8 cellular contexts compared by ENCODE assay signal in genomic region chrX:154761977-154762528, GRCh38. TPM values are rescaled to one million over a fixed set of nuclear protein-coding genes. Genes with fewer than 3 reads are reported as not detected.
DNase-seq lines count a peak whose midpoint lies in the region; ATAC-seq and TF ChIP-seq lines count a peak whose summit lies in the region.

No MANE protein-coding gene starts in this region.

- DNase-seq in COLO668 (lab: John Stamatoyannopoulos, UW; ENCODE audit: unreplicated experiment) (peak; percentile 35), MM.1S (no peak), ascending aorta (ENCODE audit: low spot score in 2 of 2) (no peak), right lobe of liver (peak in 2 of 3 donors; percentile 45 to 65), SW 1271 (lab: John Stamatoyannopoulos, UW) (no peak)

- H3K9ac ChIP-seq in MM.1S (ENCODE audit: low read length): peak overlapping the region; percentile 63; the same call in 1 of the 2 replicates

- H3K36me3 ChIP-seq in MM.1S (replicated peaks; ENCODE audit: insufficient read depth, low read length) (no peaks in the 10 kb centered on the region; the same call in 1 of the 2 replicates), ascending aorta (peaks cover 4 to 12% of the 10 kb centered on the region in 2 donors), right lobe of liver (peaks cover 0 to 13% (median 2%) of the 10 kb centered on the region in 4 donors), urinary bladder (ENCODE audit: insufficient read depth) (peaks cover 2% of the 10 kb centered on the region)

- TF ChIP-seq POLR2A in right lobe of liver (IDR thresholded peaks at IDR 0.05): no peak

- peaks cover 42% of the 10 kb centered on the region for H3K79me2 ChIP-seq in MM.1S (ENCODE audit: low read length)

- no peaks in the 10 kb centered on the region for H4K20me1 ChIP-seq in MM.1S (ENCODE audit: insufficient read depth, low read length)

- H2AFZ ChIP-seq in MM.1S (ENCODE audit: low read length): peak overlapping the region; percentile 64

- H3K9me2 ChIP-seq in MM.1S (replicated peaks; ENCODE audit: insufficient read depth, low read length): no peaks in the 10 kb centered on the region

- intact Hi-C loops in ascending aorta (cut with DNase I) (no loop called here), right lobe of liver (cut with DNase I) (no loop called here)

- H3K27ac ChIP-seq in MM.1S (ENCODE audit: low read length) (peak overlapping the region; percentile 71; the same call in 1 of the 2 replicates), ascending aorta (peak overlapping the region in 1 of 2 donors; percentile 35), right lobe of liver (peak overlapping the region in 1 of 3 donors; percentile 60), urinary bladder (ENCODE audit: low read depth) (peak overlapping the region; percentile 14)

- peaks cover 5% of the 10 kb centered on the region; the same call in 1 of the 2 replicates for H3F3A ChIP-seq in MM.1S (ENCODE audit: insufficient read depth, low read length)

- H3K27me3 ChIP-seq in MM.1S (replicated peaks; ENCODE audit: insufficient read depth, low read length): no peaks in the 10 kb centered on the region
- H3K27me3 ChIP-seq in ascending aorta: no peaks in the 10 kb centered on the region
- H3K27me3 ChIP-seq in right lobe of liver: no peaks in the 10 kb centered on the region

- H3K9me3 ChIP-seq in MM.1S (replicated peaks; ENCODE audit: insufficient read depth, low read length) (no peaks in the 10 kb centered on the region), ascending aorta (no peaks in the 10 kb centered on the region), right lobe of liver (no peaks in the 10 kb centered on the region)

- peak overlapping the region; percentile 72 for H3K4me2 ChIP-seq in MM.1S (ENCODE audit: low read depth, low read length)

- no peaks in the 10 kb centered on the region for H3K4me1 ChIP-seq in MM.1S (ENCODE audit: low read length)
- no peaks in the 10 kb centered on the region for H3K4me1 ChIP-seq in ascending aorta
- H3K4me1 ChIP-seq in right lobe of liver: peaks cover 0 to 12% (median 0%) of the 10 kb centered on the region in 4 donors
- H3K4me1 ChIP-seq in urinary bladder (ENCODE audit: insufficient read depth): no peaks in the 10 kb centered on the region

- TF ChIP-seq CTCF in MM.1S (IDR thresholded peaks at IDR 0.05; ENCODE audit: low read length) (no peak), ascending aorta (IDR thresholded peaks at IDR 0.05) (no peak), right lobe of liver (IDR thresholded peaks at IDR 0.05) (no peak)

- WGBS in right lobe of liver (ENCODE audit: insufficient coverage, low coverage, low lambda C conversion rate, missing lambda C conversion rate): 41% methylated on average over 10 of the region's 10 CpGs
- WGBS in urinary bladder: 5% methylated on average over 10 of the region's 10 CpGs

- peak overlapping the region; percentile 88 for H3K4me3 ChIP-seq in MM.1S (ENCODE audit: low read length)
- peak overlapping the region; percentile 57 to 74 for H3K4me3 ChIP-seq in ascending aorta
- peak overlapping the region; percentile 16 to 73 (median 48) for H3K4me3 ChIP-seq in right lobe of liver
- peak overlapping the region; percentile 24 for H3K4me3 ChIP-seq in urinary bladder (ENCODE audit: low read depth, low read length)

- ATAC-seq in right lobe of liver (peak; percentile 26 to 33 (median 28)), HG02870 (IDR thresholded peaks at IDR 0.05; ENCODE audit: unreplicated experiment) (no peak), GM21447 (IDR thresholded peaks at IDR 0.05; ENCODE audit: unreplicated experiment) (no peak)

RNA-seq across cellular contexts. Expression of gene DKC1, which starts 0.6 kb away (rescaled TPM):
- 3.4 TPM for total RNA-seq in ascending aorta
- total RNA-seq in right lobe of liver: 10 to 100 TPM in 5 of 6 experiments, 1 to 10 TPM in 1; 9.7 to 21.2 (median 17.7) TPM
- total RNA-seq in urinary bladder: 20.2 TPM
- 26.3 TPM for polyA plus RNA-seq in urinary bladder

RNA-seq across cellular contexts. Expression of gene GAB3, which starts 11.2 kb away (rescaled TPM):
- 2.9 TPM for total RNA-seq in ascending aorta
- total RNA-seq in right lobe of liver: 1 to 10 TPM in 3 of 6 experiments, under 1 TPM in 3; 0.64 to 1.7 (median 1.1) TPM
- 8.0 TPM for total RNA-seq in urinary bladder
- polyA plus RNA-seq in urinary bladder: 2.2 TPM

RNA-seq across cellular contexts. Expression of gene MPP1, which starts 43.2 kb away (rescaled TPM):
- total RNA-seq in ascending aorta (65.3 TPM), right lobe of liver (10 to 100 TPM; 20.2 to 51.7 (median 32.5) TPM), urinary bladder (21.0 TPM)
- 24.9 TPM for polyA plus RNA-seq in urinary bladder

Comparison
In these comparisons a context has a peak if more than half of its experiments do, and no peak if none do; other contexts are left out.
1. DNase-seq: peak in COLO668 (single experiment) and right lobe of liver (2 of 3); none in MM.1S (single experiment), ascending aorta (0 of 2) and SW 1271 (0 of 2).
2. H3K4me3 ChIP-seq: peak in every context shown above with its lines; median percentile 88 in MM.1S; 66 in ascending aorta; 48 in right lobe of liver; 24 in urinary bladder.
3. ATAC-seq: peak in right lobe of liver (4 of 4); none in HG02870 (single experiment) and GM21447 (single experiment).